In genomic region chr7:41045556-41046123, GRCh38 we compare ENCODE assay signal across 9 cellular contexts.
DNase-seq lines count a peak whose midpoint lies in the region; ATAC-seq and TF ChIP-seq lines count a peak whose summit lies in the region.
"Had no signal": no experiment of that assay in that cellular context is flagged by ENCODE, and none has a peak within 500 bp of the region (broad histone marks: within the 10 kb centered on the region; RNA-seq: fewer than 3 reads in every experiment).

No MANE protein-coding gene starts in this region.

- no peak for TF ChIP-seq POLR2A in breast epithelium (IDR thresholded peaks at IDR 0.05)
- TF ChIP-seq POLR2A in lower leg skin (IDR thresholded peaks at IDR 0.05) = no peak

- ATAC-seq in HG02840 (IDR thresholded peaks at IDR 0.05; ENCODE audit: low FRiP score, unreplicated experiment) = no peak

- H3K27me3 ChIP-seq in breast epithelium (no peaks in the 10 kb centered on the region), neuronal stem cell (ENCODE audit: control insufficient read depth in 3 of 3, insufficient read depth in 3 of 3, low read depth in 1 of 3, low read length in 3 of 3) (no peaks in the 10 kb centered on the region), WERI-Rb-1 (ENCODE audit: insufficient read depth, low read depth, severe bottlenecking) (peaks cover 21% of the 10 kb centered on the region)

- no peak overlapping the region for H4K91ac ChIP-seq in neuronal stem cell (ENCODE audit: low read depth, low read length, poor library complexity)

- no peak overlapping the region for H3K9ac ChIP-seq in neuronal stem cell (ENCODE audit: low read depth, low read length, poor library complexity)

- no peak overlapping the region for H2AK5ac ChIP-seq in neuronal stem cell (ENCODE audit: low read depth, low read length)

- TF ChIP-seq CTCF in breast epithelium (IDR thresholded peaks at IDR 0.05) (peak in 2 of 3 donors; percentile 65 to 67), WERI-Rb-1 (IDR thresholded peaks at IDR 0.05; ENCODE audit: low read depth, low read length) (no peak), lower leg skin (IDR thresholded peaks at IDR 0.05) (no peak)

- H3K4me3 ChIP-seq in breast epithelium (no peak overlapping the region), neuronal stem cell (ENCODE audit: low read length in 2 of 2) (no peak overlapping the region), WERI-Rb-1 (ENCODE audit: low read depth, low read length) (no peak overlapping the region), lower leg skin (ENCODE audit: low read depth, poor library complexity, severe bottlenecking) (no peak overlapping the region)

- H2BK120ac ChIP-seq in neuronal stem cell (ENCODE audit: low read depth, low read length) = no peak overlapping the region

- DNase-seq in ELR (ENCODE audit: low read depth) = peak; percentile 33
- DNase-seq in NCI-H1694 (lab: John Stamatoyannopoulos, UW) = peak; percentile 80
- DNase-seq in breast epithelium (ENCODE audit: low spot score in 2 of 2) = peak; percentile 66 to 72
- DNase-seq in neuronal stem cell (ENCODE audit: low spot score) = no peak
- no peak for DNase-seq in WERI-Rb-1
- DNase-seq in lower leg skin (ENCODE audit: low spot score in 2 of 2) = no peak
- DNase-seq in medulla oblongata (ENCODE audit: extremely low spot score) = no peak
- DNase-seq: stimulated activated CD8-positive, alpha-beta memory T cell treated with anti-CD3 and anti-CD28 coated beads, Interleukin-4, amount 100 ng/mL, for 48 hours had no signal

- no peak overlapping the region for H2BK12ac ChIP-seq in neuronal stem cell (ENCODE audit: low read length)

- no peak overlapping the region for H3K4ac ChIP-seq in neuronal stem cell (ENCODE audit: low read length)

- no peak overlapping the region for H2BK5ac ChIP-seq in neuronal stem cell (ENCODE audit: low read length)

- no peak overlapping the region for H3K4me2 ChIP-seq in neuronal stem cell (ENCODE audit: insufficient read depth, low read length, poor library complexity, severe bottlenecking)

- intact Hi-C loops in breast epithelium (cut with DNase I; ENCODE audit: low total_unique reads) (no loop called here), lower leg skin (cut with DNase I; ENCODE audit: low total_unique reads) (no loop called here)

- no peak overlapping the region for H3K14ac ChIP-seq in neuronal stem cell (ENCODE audit: low read length)

- no peak overlapping the region for H2BK15ac ChIP-seq in neuronal stem cell (ENCODE audit: low read length)

- H3K23ac ChIP-seq in neuronal stem cell (ENCODE audit: low read depth, low read length, poor library complexity) = no peak overlapping the region

- peak overlapping the region; percentile 1 for H2AFZ ChIP-seq in neuronal stem cell (ENCODE audit: low read length)

- no peak overlapping the region for H4K8ac ChIP-seq in neuronal stem cell (ENCODE audit: low read depth, low read length)

- H3K9me3 ChIP-seq in breast epithelium = peaks cover 4 to 5% of the 10 kb centered on the region in 2 donors
- peaks cover 2 to 14% of the 10 kb centered on the region in 2 donors for H3K9me3 ChIP-seq in neuronal stem cell (replicated peaks in 1 of 2; ENCODE audit: control insufficient read depth in 2 of 2, insufficient read depth in 1 of 2, low read depth in 1 of 2, low read length in 2 of 2)
- no peaks in the 10 kb centered on the region for H3K9me3 ChIP-seq in WERI-Rb-1 (ENCODE audit: severe bottlenecking)

- H3K79me1 ChIP-seq in neuronal stem cell (ENCODE audit: low read depth, low read length) = no peaks in the 10 kb centered on the region

- H3K27ac ChIP-seq in breast epithelium (no peak overlapping the region), neuronal stem cell (replicated peaks; ENCODE audit: low read length) (no peak overlapping the region), WERI-Rb-1 (no peak overlapping the region)

- H3K4me1 ChIP-seq in breast epithelium = no peaks in the 10 kb centered on the region
- peaks cover 0 to 6% of the 10 kb centered on the region in 2 donors for H3K4me1 ChIP-seq in neuronal stem cell (ENCODE audit: control insufficient read depth in 2 of 2, insufficient read depth in 1 of 2, low read depth in 1 of 2, low read length in 2 of 2)

- no CpG with 5 or more reads among the region's 3 CpGs for WGBS in neuronal stem cell (ENCODE audit: extremely low coverage in 2 of 2, insufficient read length in 2 of 2, insufficient replicate concordance in 1 of 2), 2 donors
- 77 to 81% methylated on average over 3 of the region's 3 CpGs for WGBS in lower leg skin, 2 donors

- no peak overlapping the region for H3K18ac ChIP-seq in neuronal stem cell (ENCODE audit: low read length)

- no peaks in the 10 kb centered on the region for H3K36me3 ChIP-seq in breast epithelium
- H3K36me3 ChIP-seq in neuronal stem cell (replicated peaks in 1 of 2; ENCODE audit: control insufficient read depth in 2 of 2, insufficient read depth in 2 of 2, low read length in 2 of 2) = no peaks in the 10 kb centered on the region
- H3K36me3 ChIP-seq in WERI-Rb-1 = no peaks in the 10 kb centered on the region

Comparison
In these comparisons a context has a peak if more than half of its experiments do, and no peak if none do; other contexts are left out.
1. DNase-seq: peak in ELR (single experiment), NCI-H1694 (single experiment) and breast epithelium (2 of 2); none in neuronal stem cell (single experiment), WERI-Rb-1 (single experiment), lower leg skin (0 of 2) and medulla oblongata (single experiment).
2. CTCF ChIP-seq: peak in breast epithelium (2 of 3); none in WERI-Rb-1 (single experiment) and lower leg skin (0 of 3).